9 cellular contexts compared by ENCODE assay signal in the genomic region with DNA sequence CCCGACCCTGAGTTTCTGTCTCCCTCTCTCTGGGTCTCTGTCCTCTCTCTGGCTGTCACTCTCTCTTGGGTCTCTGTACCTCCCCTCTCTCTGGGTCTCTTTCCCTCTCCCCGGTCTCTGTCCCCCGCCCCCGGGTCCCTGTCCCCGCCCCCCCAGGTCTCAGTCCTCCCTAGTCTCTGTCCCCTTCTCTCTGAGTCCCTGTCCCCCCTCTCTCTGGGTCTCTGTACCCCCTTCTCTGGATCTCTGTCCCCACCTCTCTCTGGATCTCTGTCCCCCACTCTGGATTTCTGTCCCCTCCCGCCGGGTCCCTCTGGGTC. TPM values are rescaled to one million over a fixed set of nuclear protein-coding genes. Genes with fewer than 3 reads are reported as not detected.
DNase-seq lines count a peak whose midpoint lies in the region; ATAC-seq and TF ChIP-seq lines count a peak whose summit lies in the region.
"Had no signal": no experiment of that assay in that cellular context is flagged by ENCODE, and none has a peak within 500 bp of the region (broad histone marks: within the 10 kb centered on the region; RNA-seq: fewer than 3 reads in every experiment).

No MANE protein-coding gene starts in this region.

- no peak for DNase-seq in chondrocyte (ENCODE audit: low spot score)
- no peak for DNase-seq in nephron progenitor cell
- no peak for DNase-seq in NCI-H524 (lab: John Stamatoyannopoulos, UW)
- no peak for DNase-seq in dedifferentiated amniotic fluid mesenchymal stem cell (ENCODE audit: extremely low spot score)
- DNase-seq in lower leg skin (ENCODE audit: low spot score in 2 of 2): no peak

- peaks cover 16% of the 10 kb centered on the region for H3K36me3 ChIP-seq in ACC112 (ENCODE audit: insufficient read depth, low read length)
- H3K36me3 ChIP-seq in HUES64 (ENCODE audit: insufficient read depth, low read length): peaks cover 36% of the 10 kb centered on the region

- no peaks in the 10 kb centered on the region for H3K27me3 ChIP-seq in ACC112 (ENCODE audit: insufficient read depth, low read length)
- no peaks in the 10 kb centered on the region for H3K27me3 ChIP-seq in HUES64 (ENCODE audit: insufficient read depth, low read length)
- H3K27me3 ChIP-seq: SJCRH30 had no signal

- TF ChIP-seq POLR2A in lower leg skin (IDR thresholded peaks at IDR 0.05): no peak

- H3K9ac ChIP-seq in HUES64 (ENCODE audit: low read depth, low read length): no peak overlapping the region

- no peak overlapping the region for H2AFZ ChIP-seq in ACC112 (ENCODE audit: low read length, unreplicated experiment)

- intact Hi-C loops in lower leg skin (cut with DNase I; ENCODE audit: low total_unique reads): no loop called here

- H3K36me3 Mint-ChIP-seq in chondrocyte (ENCODE audit: low read depth) (peaks cover 19% of the 10 kb centered on the region), nephron progenitor cell (ENCODE audit: low read depth) (peaks cover 42% of the 10 kb centered on the region)

- H3K4me3 ChIP-seq in ACC112 (ENCODE audit: low read depth, low read length) (no peak overlapping the region), HUES64 (ENCODE audit: low read length) (no peak overlapping the region), lower leg skin (ENCODE audit: low read depth, poor library complexity, severe bottlenecking) (no peak overlapping the region)

- H3K4me3 Mint-ChIP-seq in chondrocyte (ENCODE audit: unreplicated experiment): no peak overlapping the region
- H3K4me3 Mint-ChIP-seq in nephron progenitor cell: peak overlapping the region; percentile 54

- H3K4me1 Mint-ChIP-seq in chondrocyte (ENCODE audit: low read depth) (peaks cover 57% of the 10 kb centered on the region), nephron progenitor cell (peaks cover 63% of the 10 kb centered on the region)

- WGBS in HUES64: 54% methylated on average over 5 of the region's 7 CpGs
- WGBS in lower leg skin, 2 donors: 64 to 65% methylated on average over 5 to 7 of the region's 7 CpGs

- H3K4me1 ChIP-seq in ACC112 (ENCODE audit: control insufficient read depth, insufficient read depth, low read length, unreplicated experiment): peaks cover 21% of the 10 kb centered on the region
- H3K4me1 ChIP-seq in HUES64 (ENCODE audit: insufficient read depth, low read length): peaks cover 19% of the 10 kb centered on the region

- no peak for TF ChIP-seq CTCF in chondrocyte (IDR thresholded peaks at IDR 0.05)
- no peak for TF ChIP-seq CTCF in nephron progenitor cell (IDR thresholded peaks at IDR 0.05)
- no peak for TF ChIP-seq CTCF in lower leg skin (IDR thresholded peaks at IDR 0.05)

- H3K79me2 ChIP-seq in ACC112 (ENCODE audit: control insufficient read depth, insufficient read depth, low read length, unreplicated experiment): peaks cover 19% of the 10 kb centered on the region

- H3K9me3 Mint-ChIP-seq in chondrocyte (ENCODE audit: low read depth) (no peaks in the 10 kb centered on the region), nephron progenitor cell (no peaks in the 10 kb centered on the region)

- H3K27me3 Mint-ChIP-seq in chondrocyte (ENCODE audit: low read depth): no peaks in the 10 kb centered on the region
- peaks cover 7% of the 10 kb centered on the region for H3K27me3 Mint-ChIP-seq in nephron progenitor cell (ENCODE audit: low read depth, poor library complexity)

- H3K27ac ChIP-seq in ACC112 (ENCODE audit: low read depth, low read length) (peak overlapping the region; percentile 85), HUES64 (ENCODE audit: low read depth, low read length) (peak overlapping the region; percentile 61; the same call in 1 of the 2 replicates)

- H3K9me3 ChIP-seq in HUES64 (ENCODE audit: insufficient read depth, low read depth, low read length): no peaks in the 10 kb centered on the region
- H3K9me3 ChIP-seq: SJCRH30 had no signal

- H3K27ac Mint-ChIP-seq in chondrocyte (ENCODE audit: unreplicated experiment) (peak overlapping the region; percentile 96), nephron progenitor cell (peak overlapping the region; percentile 98)

- no peak for ATAC-seq in HG03354 (IDR thresholded peaks at IDR 0.05; ENCODE audit: poor library complexity, severe bottlenecking, unreplicated experiment)

RNA-seq across cellular contexts. Expression of gene FTL, which starts 2.3 kb away (rescaled TPM):
- 1,683 TPM for polyA plus RNA-seq in HUES64 (2013, experiment 1 of 2)
- 1,737 TPM for polyA plus RNA-seq in HUES64 (2013, experiment 2 of 2)
- total RNA-seq in chondrocyte: 1,722 to 4,533 TPM (median 1,892 TPM) in 3 replicates
- 1,000 to 10,000 TPM; 1,012 to 1,617 (median 1,174) TPM for total RNA-seq in lower leg skin

RNA-seq across cellular contexts. Expression of gene BAX, which starts 8.1 kb away (rescaled TPM):
- 186 TPM for polyA plus RNA-seq in HUES64 (2013, experiment 1 of 2)
- polyA plus RNA-seq in HUES64 (2013, experiment 2 of 2): 182 TPM
- total RNA-seq in chondrocyte (161 to 167 TPM (median 165 TPM) in 3 replicates), lower leg skin (10 to 100 TPM; 15.5 to 36.3 (median 31.1) TPM)

RNA-seq across cellular contexts. Expression of gene DHDH, which starts 29.3 kb away (rescaled TPM):
- polyA plus RNA-seq in HUES64 (2013, experiment 1 of 2): 0.70 TPM
- 1.2 TPM for polyA plus RNA-seq in HUES64 (2013, experiment 2 of 2)
- total RNA-seq in chondrocyte (not detected in 3 replicates), lower leg skin (not detected)
- total RNA-seq: SJCRH30 had no signal

RNA-seq across cellular contexts. Expression of gene GYS1, which starts 30.3 kb away (rescaled TPM):
- 21.1 TPM for polyA plus RNA-seq in HUES64 (2013, experiment 1 of 2)
- polyA plus RNA-seq in HUES64 (2013, experiment 2 of 2): 26.6 TPM
- 43.4 to 51.1 TPM (median 49.1 TPM) in 3 replicates for total RNA-seq in chondrocyte
- 10 to 100 TPM; 16.4 to 33.3 (median 20.5) TPM for total RNA-seq in lower leg skin

RNA-seq across cellular contexts. Expression of gene RUVBL2, which starts 30.9 kb away (rescaled TPM):
- 73.5 TPM for polyA plus RNA-seq in HUES64 (2013, experiment 1 of 2)
- polyA plus RNA-seq in HUES64 (2013, experiment 2 of 2): 75.6 TPM
- 45.3 to 72.5 TPM (median 47.7 TPM) in 3 replicates for total RNA-seq in chondrocyte
- total RNA-seq in lower leg skin: 10 to 100 TPM; 61.3 to 83.8 (median 83.3) TPM
